In the genomic region with DNA sequence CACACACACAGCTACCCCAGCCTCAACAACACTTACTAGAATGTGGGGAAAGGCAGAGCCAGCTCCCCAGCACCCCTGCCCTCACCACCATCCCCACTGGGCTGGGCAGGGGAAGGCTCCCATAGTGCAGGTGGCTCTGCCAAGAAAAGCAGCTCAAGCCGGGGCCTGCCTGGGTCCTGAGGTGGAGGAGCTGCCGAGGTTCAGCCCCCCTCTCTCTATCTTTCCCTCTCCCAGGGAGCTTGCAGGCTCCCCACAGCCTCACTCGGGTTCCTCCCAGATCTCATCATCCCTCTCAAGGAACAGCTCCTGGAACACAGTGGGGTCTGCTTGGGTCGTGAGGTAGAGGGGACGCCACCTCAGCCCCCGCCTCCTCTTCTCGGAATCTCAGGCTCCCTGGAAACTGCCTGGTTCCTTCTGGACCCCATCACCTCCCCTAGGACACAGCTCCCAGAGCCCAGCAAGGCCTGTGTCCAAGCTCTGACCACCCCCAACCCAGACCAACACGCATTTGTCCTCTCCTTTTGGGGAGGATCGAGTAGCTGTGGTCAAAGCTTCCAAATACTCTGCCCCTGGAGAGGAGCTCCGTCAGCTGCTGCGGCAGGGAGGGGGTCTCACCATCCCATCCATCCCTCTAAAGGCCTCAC, we compare ENCODE assay signal across 13 cellular contexts. TPM values are rescaled to one million over a fixed set of nuclear protein-coding genes. Genes with fewer than 3 reads are reported as not detected.
A peak's percentile ranks its signal among the peaks of the same experiment; 100 is the strongest.
DNase-seq lines count a peak whose midpoint lies in the region; ATAC-seq, FAIRE-seq and TF ChIP-seq lines count a peak whose summit lies in the region.
"Had no signal": no experiment of that assay in that cellular context is flagged by ENCODE, and none has a peak within 500 bp of the region (broad histone marks: within the 10 kb centered on the region; RNA-seq: fewer than 3 reads in every experiment).

No MANE protein-coding gene starts in this region.

- no peak overlapping the region for H2BK12ac ChIP-seq in H9 (ENCODE audit: insufficient read length, low read depth, low read length)

- no peak overlapping the region for H3K4ac ChIP-seq in H9 (ENCODE audit: low read depth, low read length)

- H3K9me3 ChIP-seq in H9 (ENCODE audit: control insufficient read depth, low read depth, low read length) (no peaks in the 10 kb centered on the region), small intestine (ENCODE audit: control insufficient read depth, low read depth) (no peaks in the 10 kb centered on the region)

- peak overlapping the region in 1 of 3 experiments; percentile 93; a peak in 2 of 7 replicates for H3K27ac Mint-ChIP-seq in H9
- no peak overlapping the region for H3K27ac Mint-ChIP-seq in natural killer cell
- H3K27ac Mint-ChIP-seq: stimulated activated naive CD8-positive, alpha-beta T cell treated with anti-CD3 and anti-CD28 coated beads, Interleukin-15, Interleukin-2, amounts not matched to agents 100 ng/mL and 50 ng/mL, for 24 hours had no signal

- no peak overlapping the region for H3K18ac ChIP-seq in H9 (ENCODE audit: insufficient read length, low read depth, low read length)

- peak overlapping the region; percentile 2 for H3K4me2 ChIP-seq in H9 (ENCODE audit: insufficient read depth, insufficient read length, low read length)

- H3K79me2 ChIP-seq in H9 (ENCODE audit: insufficient read depth, low read length), result no peaks in the 10 kb centered on the region

- no peak overlapping the region for H4K8ac ChIP-seq in H9 (replicated peaks; ENCODE audit: insufficient read length, low read depth, low read length)

- no peaks in the 10 kb centered on the region for H3K27me3 ChIP-seq in H9 (ENCODE audit: insufficient read depth, low read length)
- no peaks in the 10 kb centered on the region for H3K27me3 ChIP-seq in small intestine (ENCODE audit: control insufficient read depth in 2 of 2, insufficient read depth in 2 of 2, low read length in 2 of 2)

- no peak overlapping the region for H2BK15ac ChIP-seq in H9 (ENCODE audit: low read depth, low read length)

- H3K27me3 Mint-ChIP-seq in H9 (ENCODE audit: low read depth) (peaks cover 2% of the 10 kb centered on the region; the same call in 1 of the 2 replicates), natural killer cell (ENCODE audit: low read depth in 2 of 2) (no peaks in the 10 kb centered on the region)
- H3K27me3 Mint-ChIP-seq: naive B cell; stimulated activated naive CD8-positive, alpha-beta T cell treated with anti-CD3 and anti-CD28 coated beads, Interleukin-15, Interleukin-2, amounts not matched to agents 100 ng/mL and 50 ng/mL, for 24 hours had no signal

- intact Hi-C loops in natural killer cell (cut with micrococcal nuclease), result no loop called here

- peaks cover 41 to 68% of the 10 kb centered on the region in 2 experiments for H3K4me1 Mint-ChIP-seq in H9
- no peaks in the 10 kb centered on the region for H3K4me1 Mint-ChIP-seq in natural killer cell
- H3K4me1 Mint-ChIP-seq: IgD-negative memory B cell had no signal

- H2BK120ac ChIP-seq in H9 (ENCODE audit: low read depth, low read length, poor library complexity, severe bottlenecking), result no peak overlapping the region

- H3K9me3 Mint-ChIP-seq in H9 (no peaks in the 10 kb centered on the region), natural killer cell (no peaks in the 10 kb centered on the region)
- H3K9me3 Mint-ChIP-seq: IgD-negative memory B cell; naive B cell; stimulated activated naive CD8-positive, alpha-beta T cell treated with anti-CD3 and anti-CD28 coated beads, Interleukin-15, Interleukin-2, amounts not matched to agents 100 ng/mL and 50 ng/mL, for 24 hours had no signal

- no peak overlapping the region for H2BK5ac ChIP-seq in H9 (ENCODE audit: insufficient read length, low read length)

- H3K4me1 ChIP-seq in H9 (ENCODE audit: insufficient read depth, low read length), result peaks cover 9% of the 10 kb centered on the region; the same call in 1 of the 2 replicates
- peaks cover 7 to 9% of the 10 kb centered on the region in 2 donors for H3K4me1 ChIP-seq in small intestine (ENCODE audit: control insufficient read depth in 2 of 2, insufficient read depth in 1 of 2, low read depth in 1 of 2, low read length in 1 of 2)

- peaks cover 0 to 2% of the 10 kb centered on the region in 2 donors for H3K36me3 ChIP-seq in small intestine (ENCODE audit: control insufficient read depth in 2 of 2, insufficient read depth in 2 of 2, low read length in 2 of 2)

- WGBS in H9 (ENCODE audit: extremely low coverage, insufficient read length, low lambda C conversion rate), result no CpG with 5 or more reads among the region's 11 CpGs
- WGBS in small intestine, 3 donors, result 10 to 52% (median 29%) methylated on average over 11 of the region's 11 CpGs

- no peak overlapping the region for H2AFZ ChIP-seq in H9 (ENCODE audit: low read length)

- DNase-seq in H9 (no peak), left kidney (ENCODE audit: low read depth, low spot score) (peak; percentile 39), small intestine (peak; percentile 35), natural killer cell (no peak), SK-N-DZ (ENCODE audit: low spot score) (no peak), GM20000 (ENCODE audit: low spot score) (no peak)
- DNase-seq: activated gamma-delta T cell, naive B cell had no signal

- peak overlapping the region; percentile 45 to 48 for H3K4me3 ChIP-seq in small intestine (ENCODE audit: low read depth in 1 of 2, low read length in 2 of 2)

- no peak overlapping the region for H3T11ph ChIP-seq in H9 (ENCODE audit: low read length)

- no peak overlapping the region for H3K9ac ChIP-seq in H9 (ENCODE audit: extremely low read depth, insufficient read length, low read length)

- no peak overlapping the region for H2BK20ac ChIP-seq in H9 (ENCODE audit: low read depth, low read length, poor library complexity, severe bottlenecking)

- H3K27ac ChIP-seq in H9 (ENCODE audit: insufficient read length, low read depth, low read length) (no peak overlapping the region), cingulate gyrus (ENCODE audit: low read depth, low read length) (peak overlapping the region; percentile 35), small intestine (ENCODE audit: low read depth in 1 of 2, low read length in 1 of 2) (peak overlapping the region; percentile 92 to 96)

- no peak overlapping the region; the same call in 1 of the 2 replicates for H3K14ac ChIP-seq in H9 (ENCODE audit: insufficient read depth, low read length)

- no peak overlapping the region for H4K91ac ChIP-seq in H9 (ENCODE audit: insufficient read length, low read depth, low read length)

- no peaks in the 10 kb centered on the region for H4K20me1 ChIP-seq in H9 (ENCODE audit: control insufficient read depth, insufficient read depth, insufficient read length)

- FAIRE-seq in small intestine (lab: Jason Lieb, UNC), result no peak

- H3K36me3 Mint-ChIP-seq in H9 (ENCODE audit: insufficient read depth in 1 of 3, low read depth in 3 of 3), result no peaks in the 10 kb centered on the region
- H3K36me3 Mint-ChIP-seq in natural killer cell, result no peaks in the 10 kb centered on the region
- H3K36me3 Mint-ChIP-seq: naive B cell had no signal

- no peaks in the 10 kb centered on the region for H3K79me1 ChIP-seq in H9 (ENCODE audit: insufficient read depth, low read depth, low read length, poor library complexity, severe bottlenecking)

- ATAC-seq in natural killer cell (no peak), GM18519 (IDR thresholded peaks at IDR 0.05; ENCODE audit: low FRiP score, unreplicated experiment) (no peak)

- H4K5ac ChIP-seq in H9 (ENCODE audit: insufficient read length, low read depth, low read length), result no peak overlapping the region

- no peak overlapping the region for H3K56ac ChIP-seq in H9 (ENCODE audit: insufficient read length, low read depth, low read length)

- H2AK5ac ChIP-seq in H9 (ENCODE audit: insufficient read length, low read length), result no peak overlapping the region

- H3K23ac ChIP-seq in H9 (ENCODE audit: insufficient read length, low read depth, low read length), result no peak overlapping the region

- H3K23me2 ChIP-seq in H9 (ENCODE audit: insufficient read length, low read depth, low read length, poor library complexity, severe bottlenecking), result peaks cover 3% of the 10 kb centered on the region

- H3K4me3 Mint-ChIP-seq in H9 (peak overlapping the region in 1 of 2 experiments; percentile 78; a peak in 3 of 5 replicates), natural killer cell (no peak overlapping the region)
- H3K4me3 Mint-ChIP-seq: IgD-negative memory B cell; stimulated activated naive CD8-positive, alpha-beta T cell treated with anti-CD3 and anti-CD28 coated beads, Interleukin-15, Interleukin-2, amounts not matched to agents 100 ng/mL and 50 ng/mL, for 24 hours had no signal

- TF ChIP-seq CTCF in H9 (conservative IDR thresholded peaks at IDR 0.05), result no peak
- TF ChIP-seq CTCF in natural killer cell (IDR thresholded peaks at IDR 0.05), result no peak
- TF ChIP-seq CTCF in GM20000 (IDR thresholded peaks at IDR 0.05; ENCODE audit: extremely low read depth, missing control alignments), result no peak

RNA-seq across cellular contexts. Expression of gene S100A16, which starts 0.7 kb away (rescaled TPM):
- 8.0 and 8.2 TPM in 2 replicates for total RNA-seq in H9 (2021)
- 100 to 1,000 TPM; 275 to 389 (median 355) TPM for polyA plus RNA-seq in small intestine
- total RNA-seq in natural killer cell, result not detected
- 2.9 and 4.1 TPM in 2 replicates for polyA plus RNA-seq in SK-N-DZ (2014; cell fraction: cytosol; rRNA removed)
- polyA plus RNA-seq in SK-N-DZ (2014; cell fraction: nucleus; rRNA removed), result 0.99 and 1.5 TPM in 2 replicates
- polyA plus RNA-seq: IgD-negative memory B cell had no signal

RNA-seq across cellular contexts. Expression of gene S100A14, which starts 3.9 kb away (rescaled TPM):
- total RNA-seq in H9 (2021), result 0.63 and 0.66 TPM in 2 replicates
- polyA plus RNA-seq in small intestine, result 100 to 1,000 TPM; 356 to 952 (median 764) TPM
- total RNA-seq in natural killer cell, result not detected
- not detected in 2 replicates for polyA plus RNA-seq in SK-N-DZ (2014; cell fraction: cytosol; rRNA removed)
- not detected in 2 replicates for polyA plus RNA-seq in SK-N-DZ (2014; cell fraction: nucleus; rRNA removed)
- total RNA-seq: SK-MEL-5 had no signal
- polyA plus RNA-seq: IgD-negative memory B cell had no signal

RNA-seq across cellular contexts. Expression of gene S100A13, which starts 15.1 kb away (rescaled TPM):
- 55.0 and 64.5 TPM in 2 replicates for total RNA-seq in H9 (2021)
- 100 to 1,000 TPM in 2 of 3 donors, 10 to 100 TPM in 1; 50.1 to 132 (median 106) TPM for polyA plus RNA-seq in small intestine
- total RNA-seq in natural killer cell, result 1 to 10 TPM; 4.0 to 5.8 (median 4.1) TPM
- polyA plus RNA-seq in SK-N-DZ (2014; cell fraction: cytosol; rRNA removed), result 36.5 and 45.1 TPM in 2 replicates
- 22.4 and 35.4 TPM in 2 replicates for polyA plus RNA-seq in SK-N-DZ (2014; cell fraction: nucleus; rRNA removed)

RNA-seq across cellular contexts. Expression of gene S100A1, which starts 16.0 kb away (rescaled TPM):
- 1.1 TPM in 1 of 2 replicates, not detected in the other for total RNA-seq in H9 (2021)
- 10 to 100 TPM in 1 of 3 donors, 1 to 10 TPM in 2; 2.9 to 13.5 (median 4.0) TPM for polyA plus RNA-seq in small intestine
- total RNA-seq in natural killer cell, result not detected
- 0.63 and 2.2 TPM in 2 replicates for polyA plus RNA-seq in SK-N-DZ (2014; cell fraction: cytosol; rRNA removed)
- polyA plus RNA-seq in SK-N-DZ (2014; cell fraction: nucleus; rRNA removed), result 0.28 and 0.47 TPM in 2 replicates
- polyA plus RNA-seq: IgD-negative memory B cell had no signal

RNA-seq across cellular contexts. Expression of gene CHTOP, which starts 21.6 kb away (rescaled TPM):
- total RNA-seq in H9 (2021) (126 and 129 TPM in 2 replicates), natural killer cell (100 to 1,000 TPM in 2 of 3 donors, 10 to 100 TPM in 1; 94.7 to 110 (median 106) TPM)
- 10 to 100 TPM; 40.3 to 54.4 (median 44.5) TPM for polyA plus RNA-seq in small intestine
- polyA plus RNA-seq in SK-N-DZ (2014; cell fraction: cytosol; rRNA removed), result 69.5 and 89.8 TPM in 2 replicates
- 112 and 138 TPM in 2 replicates for polyA plus RNA-seq in SK-N-DZ (2014; cell fraction: nucleus; rRNA removed)

Comparison
In these comparisons a context has a peak if more than half of its experiments do, and no peak if none do; other contexts are left out.
1. DNase-seq: peak in left kidney (single experiment) and small intestine (single experiment); none in H9 (single experiment), natural killer cell (single experiment), SK-N-DZ (single experiment) and GM20000 (single experiment).